In the genomic region with DNA sequence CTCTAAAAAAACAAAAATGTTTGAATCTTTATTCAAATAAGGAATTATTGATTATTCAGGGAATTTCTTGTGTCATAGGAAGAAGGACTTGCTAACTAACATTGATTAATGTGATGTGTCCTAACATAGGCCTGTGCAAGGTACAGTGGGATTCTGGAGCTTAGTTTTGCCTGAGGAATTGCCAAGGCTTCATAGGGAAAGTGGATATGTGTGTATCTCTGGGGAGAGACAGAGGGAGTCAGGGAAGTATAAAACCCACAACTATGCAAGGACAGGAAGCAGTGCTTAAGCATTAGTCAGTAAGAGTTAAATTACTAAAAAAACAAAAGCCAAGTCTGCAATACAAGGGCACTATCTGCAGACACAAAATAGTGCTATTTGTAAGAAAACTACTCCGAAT, we compare ENCODE assay signal across 1 cellular context.
TF ChIP-seq lines count a peak whose summit lies in the region.

No MANE protein-coding gene starts in this region.

TF ChIP-seq in HEK293, 187 proteins besides CTCF, POLR2A, EP300 and RAD21 (continued from another document and continues in another):
- TF ChIP-seq ZNF768 (tag by site-specific recombination; IDR thresholded peaks at IDR 0.05) (no peak), ZNF629 (tag by site-specific recombination; IDR thresholded peaks at IDR 0.05) (peak; percentile 70), ZNF510 (tag by site-specific recombination; IDR thresholded peaks at IDR 0.05; ENCODE audit: insufficient replicate concordance) (no peak), ZNF175 (tag by site-specific recombination; IDR thresholded peaks at IDR 0.05) (no peak), ZEB2 (tag by site-specific recombination; IDR thresholded peaks at IDR 0.05) (peak; percentile 84), ZIC2 (tag by site-specific recombination; IDR thresholded peaks at IDR 0.05) (no peak), GLI4 (tag by site-specific recombination; IDR thresholded peaks at IDR 0.05) (no peak), ZNF837 (tag by site-specific recombination; IDR thresholded peaks at IDR 0.05) (no peak), MYNN (tag by site-specific recombination; IDR thresholded peaks at IDR 0.05; ENCODE audit: borderline replicate concordance) (no peak), PRDM2 (tag by site-specific recombination; IDR thresholded peaks at IDR 0.05; ENCODE audit: borderline replicate concordance) (no peak), ZBTB1 (tag by site-specific recombination; IDR thresholded peaks at IDR 0.05) (no peak), ZBTB21 (tag by site-specific recombination; IDR thresholded peaks at IDR 0.05) (no peak), ZNF621 (tag by site-specific recombination; IDR thresholded peaks at IDR 0.05) (no peak), ZSCAN16 (tag by site-specific recombination; IDR thresholded peaks at IDR 0.05) (no peak), SCRT1 (tag by site-specific recombination; IDR thresholded peaks at IDR 0.05; ENCODE audit: borderline replicate concordance) (no peak), ZNF449 (tag by site-specific recombination; IDR thresholded peaks at IDR 0.05) (no peak), ZNF274 (IDR thresholded peaks at IDR 0.05; ENCODE audit: low read length) (no peak), ZNF274 (tag by site-specific recombination; IDR thresholded peaks at IDR 0.05; ENCODE audit: borderline replicate concordance) (no peak), ZNF223 (tag by site-specific recombination; IDR thresholded peaks at IDR 0.05) (no peak), SP7 (tag by site-specific recombination; IDR thresholded peaks at IDR 0.05) (peak; percentile 34; the same call in 1 of the 2 replicates), ZNF580 (tag by site-specific recombination; IDR thresholded peaks at IDR 0.05) (no peak), PATZ1 (tag by site-specific recombination; IDR thresholded peaks at IDR 0.05) (peak; percentile 49; the same call in 1 of the 2 replicates), SALL2 (tag by site-specific recombination; IDR thresholded peaks at IDR 0.05; ENCODE audit: borderline replicate concordance) (no peak), SETDB1 (IDR thresholded peaks at IDR 0.05; ENCODE audit: insufficient read length, low read length) (no peak), PRDM10 (tag by site-specific recombination; IDR thresholded peaks at IDR 0.05) (peak; percentile 66), ZNF785 (tag by site-specific recombination; IDR thresholded peaks at IDR 0.05) (no peak), ZNF561 (tag by site-specific recombination; IDR thresholded peaks at IDR 0.05; ENCODE audit: borderline replicate concordance) (no peak), EGR2 (tag by site-specific recombination; IDR thresholded peaks at IDR 0.05; ENCODE audit: low read depth) (no peak), GLIS1 (tag by site-specific recombination; IDR thresholded peaks at IDR 0.05) (no peak), ZNF692 (tag by site-specific recombination; IDR thresholded peaks at IDR 0.05) (no peak), ZNF37A (tag by site-specific recombination; IDR thresholded peaks at IDR 0.05) (no peak), ZNF266 (tag by site-specific recombination; IDR thresholded peaks at IDR 0.05; ENCODE audit: low read depth) (no peak), ZNF473 (tag by site-specific recombination; IDR thresholded peaks at IDR 0.05) (no peak), OSR2 (tag by site-specific recombination; IDR thresholded peaks at IDR 0.05) (peak; percentile 80), ZNF660 (tag by site-specific recombination; IDR thresholded peaks at IDR 0.05) (no peak), KLF1 (tag by site-specific recombination; IDR thresholded peaks at IDR 0.05) (no peak), ZNF600 (tag by site-specific recombination; IDR thresholded peaks at IDR 0.05) (peak; percentile 69; the same call in 1 of the 2 replicates), SCRT2 (tag by site-specific recombination; IDR thresholded peaks at IDR 0.05) (no peak), ZNF558 (tag by site-specific recombination; IDR thresholded peaks at IDR 0.05) (0 out of 2 replicates have a peak, but pooled peaks have one; percentile 26), ZNF677 (tag by site-specific recombination; IDR thresholded peaks at IDR 0.05) (no peak), ZNF221 (tag by site-specific recombination; IDR thresholded peaks at IDR 0.05; ENCODE audit: borderline replicate concordance) (no peak), ZNF423 (tag by site-specific recombination; IDR thresholded peaks at IDR 0.05) (no peak), ZNF514 (tag by site-specific recombination; IDR thresholded peaks at IDR 0.05) (no peak), HOXA7 (CRISPR knock-in tag; IDR thresholded peaks at IDR 0.05; ENCODE audit: borderline replicate concordance) (no peak), ZNF394 (tag by site-specific recombination; IDR thresholded peaks at IDR 0.05; ENCODE audit: borderline replicate concordance) (peak; percentile 30; the same call in 1 of the 2 replicates)
- TF ChIP-seq, protein P1, sequence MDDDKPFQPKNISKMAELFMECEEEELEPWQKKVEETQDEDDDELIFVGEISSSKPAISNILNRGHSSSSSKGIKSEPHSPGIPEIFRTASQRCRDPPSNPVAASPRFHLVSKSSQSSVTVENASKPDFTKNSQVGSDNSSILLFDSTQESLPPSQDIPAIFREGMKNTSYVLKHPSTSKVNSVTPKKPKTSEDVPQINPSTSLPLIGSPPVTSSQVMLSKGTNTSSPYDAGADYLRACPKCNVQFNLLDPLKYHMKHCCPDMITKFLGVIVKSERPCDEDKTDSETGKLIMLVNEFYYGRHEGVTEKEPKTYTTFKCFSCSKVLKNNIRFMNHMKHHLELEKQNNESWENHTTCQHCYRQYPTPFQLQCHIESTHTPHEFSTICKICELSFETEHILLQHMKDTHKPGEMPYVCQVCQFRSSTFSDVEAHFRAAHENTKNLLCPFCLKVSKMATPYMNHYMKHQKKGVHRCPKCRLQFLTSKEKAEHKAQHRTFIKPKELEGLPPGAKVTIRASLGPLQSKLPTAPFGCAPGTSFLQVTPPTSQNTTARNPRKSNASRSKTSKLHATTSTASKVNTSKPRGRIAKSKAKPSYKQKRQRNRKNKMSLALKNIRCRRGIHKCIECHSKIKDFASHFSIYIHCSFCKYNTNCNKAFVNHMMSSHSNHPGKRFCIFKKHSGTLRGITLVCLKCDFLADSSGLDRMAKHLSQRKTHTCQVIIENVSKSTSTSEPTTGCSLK (tag by site-specific recombination; IDR thresholded peaks at IDR 0.05) = no peak
